8 cellular contexts compared by ENCODE assay signal in the genomic region with DNA sequence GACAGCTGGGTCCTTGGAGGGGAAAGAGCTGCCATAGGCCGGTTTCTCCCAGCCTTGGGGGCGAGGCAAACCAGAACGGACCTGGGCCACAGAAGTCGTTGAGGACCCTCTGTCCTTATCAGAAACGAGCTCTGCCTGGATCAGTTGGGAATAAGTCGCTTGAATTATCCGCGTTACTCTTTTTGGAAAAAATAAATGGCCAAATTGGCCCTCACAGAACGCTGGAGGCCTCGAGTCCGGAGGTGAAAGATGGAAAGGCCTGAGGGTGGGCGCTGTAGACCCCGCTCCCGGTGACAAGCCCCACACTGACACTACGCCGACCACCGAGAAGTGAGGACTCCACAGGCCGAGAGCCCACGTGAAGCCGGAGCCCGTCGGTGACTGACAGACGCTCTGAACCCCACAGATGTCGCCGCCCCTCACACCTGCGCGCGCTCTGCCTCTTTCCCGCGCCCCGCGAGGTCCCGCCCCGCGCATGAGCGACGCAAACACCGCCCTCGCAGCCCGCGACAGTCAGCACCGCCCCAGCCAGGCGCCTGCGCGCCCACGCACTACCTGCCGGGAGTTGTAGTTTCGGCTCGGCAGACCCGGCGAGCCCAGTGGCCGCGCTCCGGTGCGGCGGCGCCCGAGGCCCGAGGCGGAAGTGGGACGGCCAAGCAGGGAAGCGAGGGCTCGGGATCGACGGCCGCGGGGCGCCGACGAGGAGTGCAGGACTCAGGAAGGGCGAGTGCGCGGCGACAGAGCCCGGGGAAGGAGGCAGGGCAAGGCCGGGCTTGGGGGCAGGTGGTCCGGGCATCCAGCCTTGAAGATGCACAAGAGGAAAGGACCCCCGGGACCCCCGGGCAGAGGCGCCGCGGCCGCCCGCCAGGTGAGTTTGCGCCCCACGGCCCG. TPM values are rescaled to one million over a fixed set of nuclear protein-coding genes. Genes with fewer than 3 reads are reported as not detected.
A peak's percentile ranks its signal among the peaks of the same experiment; 100 is the strongest.
DNase-seq lines count a peak whose midpoint lies in the region; ATAC-seq, FAIRE-seq and TF ChIP-seq lines count a peak whose summit lies in the region.

Gene BRME1 (minus strand): TSS at position 484 of the 891 bp plus-strand sequence. CDS start 1,225 bp downstream, outside the sequence.
Gene CC2D1A (plus strand): TSS at position 568 of the 891 bp plus-strand sequence. CDS start 241 bp downstream, at position 809.

- DNase-seq in BE2C: peak; percentile 93
- peak; percentile 100 for DNase-seq in GM19239 (ENCODE audit: insufficient read length, low spot score)
- DNase-seq in NCI-H748 (lab: John Stamatoyannopoulos, UW; ENCODE audit: unreplicated experiment): peak; percentile 91
- peak; percentile 93 to 94 for DNase-seq in activated CD4-positive, alpha-beta T cell treated with anti-CD3 and anti-CD28 coated beads, Interleukin-2, amount 50 U/mL, for 4 hours
- peak; percentile 65 to 86 for DNase-seq in dermis microvascular lymphatic vessel endothelial cell (ENCODE audit: low read depth in 2 of 2)
- peak; percentile 88 to 98 for DNase-seq in lower leg skin (ENCODE audit: low spot score in 2 of 2)
- peak; percentile 95 to 96 for DNase-seq in stimulated activated CD4-positive, alpha-beta T cell treated with anti-CD3 and anti-CD28 coated beads, Interleukin-4, amount 100 ng/mL, for 4 hours

- FAIRE-seq in GM19239 (lab: Jason Lieb, UNC): peak; percentile 84

- WGBS in lower leg skin, 2 donors: 6 to 10% methylated on average over 75 to 77 of the region's 87 CpGs

- no peaks in the 10 kb centered on the region for H3K9me3 ChIP-seq in BE2C

- intact Hi-C loops in lower leg skin (cut with DNase I; ENCODE audit: low total_unique reads): no loop called here

- H3K4me1 ChIP-seq in BE2C: no peaks in the 10 kb centered on the region

- H3K27me3 ChIP-seq in BE2C: no peaks in the 10 kb centered on the region

- H3K4me3 ChIP-seq in BE2C (ENCODE audit: low read depth, low read length): peak within 1 kb of the TSS; percentile 69
- H3K4me3 ChIP-seq in lower leg skin (ENCODE audit: low read depth, poor library complexity, severe bottlenecking): peak within 1 kb of the TSS; percentile 73

- TF ChIP-seq POLR2A in lower leg skin (IDR thresholded peaks at IDR 0.05): no peak

- H3K36me3 ChIP-seq in BE2C: no peaks in the 10 kb centered on the region

- ATAC-seq in HG03460 (IDR thresholded peaks at IDR 0.05; ENCODE audit: unreplicated experiment): peak; percentile 89

- TF ChIP-seq CTCF in BE2C (IDR thresholded peaks at IDR 0.05; ENCODE audit: low read depth, low read length): no peak
- TF ChIP-seq CTCF in lower leg skin (IDR thresholded peaks at IDR 0.05): no peak

RNA-seq across cellular contexts. Expression of gene BRME1, which starts in this region (rescaled TPM):
- 3.8 TPM for polyA plus RNA-seq in BE2C (2012; ENCODE audit: insufficient read depth, insufficient read length, low read depth)
- total RNA-seq in dermis microvascular lymphatic vessel endothelial cell (0.25 and 0.39 TPM in 2 replicates), lower leg skin (10 to 100 TPM in 1 of 4 donors, 1 to 10 TPM in 3; 2.3 to 11.8 (median 5.7) TPM)

RNA-seq across cellular contexts. Expression of gene CC2D1A, which starts in this region (rescaled TPM):
- 20.2 TPM for polyA plus RNA-seq in BE2C (2012; ENCODE audit: insufficient read depth, insufficient read length, low read depth)
- total RNA-seq in dermis microvascular lymphatic vessel endothelial cell (3.7 and 5.6 TPM in 2 replicates), lower leg skin (100 to 1,000 TPM in 1 of 4 donors, 10 to 100 TPM in 3; 48.9 to 104 (median 54.8) TPM)

Comparison
In these comparisons a context has a peak if more than half of its experiments do, and no peak if none do; other contexts are left out.
1. Peak in every context shown above with its lines: DNase-seq, ATAC-seq and H3K4me3 ChIP-seq.